Comparison of ENCODE assay signal across 1 cellular context in the genomic region with DNA sequence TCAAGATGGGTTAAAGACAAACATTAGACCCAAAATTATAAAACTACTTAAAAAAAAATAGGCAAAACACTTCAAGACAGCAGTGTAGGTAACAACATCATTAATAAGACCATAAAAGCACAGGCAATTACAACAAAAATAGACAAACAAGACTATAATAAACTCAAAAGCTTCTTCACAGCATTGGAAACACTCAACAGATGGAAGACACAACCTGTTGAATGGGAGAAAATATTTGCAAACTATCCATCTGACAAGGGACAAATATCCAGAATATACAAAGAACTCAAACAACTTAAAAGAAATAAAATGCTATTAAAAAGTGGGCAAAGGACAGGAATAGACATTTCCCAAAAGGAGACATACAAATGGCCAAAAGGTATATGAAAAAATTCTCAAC.
TF ChIP-seq lines count a peak whose summit lies in the region.

No MANE protein-coding gene starts in this region.

TF ChIP-seq in HEK293, 187 proteins besides CTCF, POLR2A, EP300 and RAD21 (continued from another document):
- TF ChIP-seq, protein P1, sequence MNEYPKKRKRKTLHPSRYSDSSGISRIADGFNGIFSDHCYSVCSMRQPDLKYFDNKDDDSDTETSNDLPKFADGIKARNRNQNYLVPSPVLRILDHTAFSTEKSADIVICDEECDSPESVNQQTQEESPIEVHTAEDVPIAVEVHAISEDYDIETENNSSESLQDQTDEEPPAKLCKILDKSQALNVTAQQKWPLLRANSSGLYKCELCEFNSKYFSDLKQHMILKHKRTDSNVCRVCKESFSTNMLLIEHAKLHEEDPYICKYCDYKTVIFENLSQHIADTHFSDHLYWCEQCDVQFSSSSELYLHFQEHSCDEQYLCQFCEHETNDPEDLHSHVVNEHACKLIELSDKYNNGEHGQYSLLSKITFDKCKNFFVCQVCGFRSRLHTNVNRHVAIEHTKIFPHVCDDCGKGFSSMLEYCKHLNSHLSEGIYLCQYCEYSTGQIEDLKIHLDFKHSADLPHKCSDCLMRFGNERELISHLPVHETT (tag by site-specific recombination; IDR thresholded peaks at IDR 0.05) = no peak
- TF ChIP-seq ZNF658 (tag by site-specific recombination; IDR thresholded peaks at IDR 0.05) = no peak
- TF ChIP-seq GLIS2 (tag by site-specific recombination; IDR thresholded peaks at IDR 0.05) = no peak
- TF ChIP-seq, protein P2, sequence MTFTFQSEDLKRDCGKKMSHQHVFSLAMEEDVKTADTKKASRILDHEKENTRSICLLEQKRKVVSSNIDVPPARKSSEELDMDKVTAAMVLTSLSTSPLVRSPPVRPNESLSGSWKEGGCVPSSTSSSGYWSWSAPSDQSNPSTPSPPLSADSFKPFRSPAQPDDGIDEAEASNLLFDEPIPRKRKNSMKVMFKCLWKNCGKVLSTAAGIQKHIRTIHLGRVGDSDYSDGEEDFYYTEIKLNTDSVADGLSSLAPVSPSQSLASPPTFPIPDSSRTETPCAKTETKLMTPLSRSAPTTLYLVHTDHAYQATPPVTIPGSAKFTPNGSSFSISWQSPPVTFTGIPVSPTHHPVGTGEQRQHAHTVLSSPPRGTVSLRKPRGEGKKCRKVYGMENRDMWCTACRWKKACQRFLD (tag by site-specific recombination; IDR thresholded peaks at IDR 0.05) = no peak
- TF ChIP-seq, protein P3, sequence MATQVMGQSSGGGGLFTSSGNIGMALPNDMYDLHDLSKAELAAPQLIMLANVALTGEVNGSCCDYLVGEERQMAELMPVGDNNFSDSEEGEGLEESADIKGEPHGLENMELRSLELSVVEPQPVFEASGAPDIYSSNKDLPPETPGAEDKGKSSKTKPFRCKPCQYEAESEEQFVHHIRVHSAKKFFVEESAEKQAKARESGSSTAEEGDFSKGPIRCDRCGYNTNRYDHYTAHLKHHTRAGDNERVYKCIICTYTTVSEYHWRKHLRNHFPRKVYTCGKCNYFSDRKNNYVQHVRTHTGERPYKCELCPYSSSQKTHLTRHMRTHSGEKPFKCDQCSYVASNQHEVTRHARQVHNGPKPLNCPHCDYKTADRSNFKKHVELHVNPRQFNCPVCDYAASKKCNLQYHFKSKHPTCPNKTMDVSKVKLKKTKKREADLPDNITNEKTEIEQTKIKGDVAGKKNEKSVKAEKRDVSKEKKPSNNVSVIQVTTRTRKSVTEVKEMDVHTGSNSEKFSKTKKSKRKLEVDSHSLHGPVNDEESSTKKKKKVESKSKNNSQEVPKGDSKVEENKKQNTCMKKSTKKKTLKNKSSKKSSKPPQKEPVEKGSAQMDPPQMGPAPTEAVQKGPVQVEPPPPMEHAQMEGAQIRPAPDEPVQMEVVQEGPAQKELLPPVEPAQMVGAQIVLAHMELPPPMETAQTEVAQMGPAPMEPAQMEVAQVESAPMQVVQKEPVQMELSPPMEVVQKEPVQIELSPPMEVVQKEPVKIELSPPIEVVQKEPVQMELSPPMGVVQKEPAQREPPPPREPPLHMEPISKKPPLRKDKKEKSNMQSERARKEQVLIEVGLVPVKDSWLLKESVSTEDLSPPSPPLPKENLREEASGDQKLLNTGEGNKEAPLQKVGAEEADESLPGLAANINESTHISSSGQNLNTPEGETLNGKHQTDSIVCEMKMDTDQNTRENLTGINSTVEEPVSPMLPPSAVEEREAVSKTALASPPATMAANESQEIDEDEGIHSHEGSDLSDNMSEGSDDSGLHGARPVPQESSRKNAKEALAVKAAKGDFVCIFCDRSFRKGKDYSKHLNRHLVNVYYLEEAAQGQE (tag by site-specific recombination; IDR thresholded peaks at IDR 0.05) = no peak
- no peak for TF ChIP-seq SETDB1 (IDR thresholded peaks at IDR 0.05; ENCODE audit: insufficient read length, low read length)
